ENCODE assay signal across 9 cellular contexts in genomic region chr20:41050361-41051019, GRCh38. TPM values are rescaled to one million over a fixed set of nuclear protein-coding genes. Genes with fewer than 3 reads are reported as not detected.
A peak's percentile ranks its signal among the peaks of the same experiment; 100 is the strongest.
DNase-seq lines count a peak whose midpoint lies in the region; ATAC-seq and TF ChIP-seq lines count a peak whose summit lies in the region.
"Had no signal": no experiment of that assay in that cellular context is flagged by ENCODE, and none has a peak within 500 bp of the region (broad histone marks: within the 10 kb centered on the region; RNA-seq: fewer than 3 reads in every experiment).

No MANE protein-coding gene starts in this region.

- H3K9me3 Mint-ChIP-seq in activated CD4-positive, alpha-beta T cell treated with anti-CD3 and anti-CD28 coated beads, Interleukin-2, amount 10 ng/mL, durations not matched to agents 7 days and 5 days: peaks cover 7% of the 10 kb centered on the region
- H3K9me3 Mint-ChIP-seq in stimulated activated memory B cell treated with anti-CD40 and anti-IgM and Interleukin-4, amounts not matched to agents 10 μg/mL and 1 μg/mL and 100 μg/mL, for 72 hours: peaks cover 6% of the 10 kb centered on the region

- no peaks in the 10 kb centered on the region for H3K27me3 Mint-ChIP-seq in activated CD4-positive, alpha-beta T cell treated with anti-CD3 and anti-CD28 coated beads, Interleukin-2, amount 10 ng/mL, durations not matched to agents 7 days and 5 days
- no peaks in the 10 kb centered on the region for H3K27me3 Mint-ChIP-seq in stimulated activated memory B cell treated with anti-CD40 and anti-IgM and Interleukin-4, amounts not matched to agents 10 μg/mL and 1 μg/mL and 100 μg/mL, for 72 hours

- H2AFZ ChIP-seq in PC-9: no peak overlapping the region

- H3K36me3 Mint-ChIP-seq in activated CD4-positive, alpha-beta T cell treated with anti-CD3 and anti-CD28 coated beads, Interleukin-2, amount 10 ng/mL, durations not matched to agents 7 days and 5 days (ENCODE audit: low read depth): peaks cover 31% of the 10 kb centered on the region
- peaks cover 16% of the 10 kb centered on the region for H3K36me3 Mint-ChIP-seq in stimulated activated memory B cell treated with anti-CD40 and anti-IgM and Interleukin-4, amounts not matched to agents 10 μg/mL and 1 μg/mL and 100 μg/mL, for 72 hours

- no peak overlapping the region for H3K4me3 Mint-ChIP-seq in activated CD4-positive, alpha-beta T cell treated with anti-CD3 and anti-CD28 coated beads, Interleukin-2, amount 10 ng/mL, durations not matched to agents 7 days and 5 days
- H3K4me3 Mint-ChIP-seq in stimulated activated memory B cell treated with anti-CD40 and anti-IgM and Interleukin-4, amounts not matched to agents 10 μg/mL and 1 μg/mL and 100 μg/mL, for 72 hours: peak overlapping the region; percentile 40

- intact Hi-C loops in PC-9 (cut with micrococcal nuclease; ENCODE audit: unreplicated experiment): no loop called here

- H3K79me2 ChIP-seq in PC-9 (ENCODE audit: low read depth): peaks cover 100% of the 10 kb centered on the region

- peaks cover 93% of the 10 kb centered on the region for H3K4me1 Mint-ChIP-seq in activated CD4-positive, alpha-beta T cell treated with anti-CD3 and anti-CD28 coated beads, Interleukin-2, amount 10 ng/mL, durations not matched to agents 7 days and 5 days
- H3K4me1 Mint-ChIP-seq in stimulated activated memory B cell treated with anti-CD40 and anti-IgM and Interleukin-4, amounts not matched to agents 10 μg/mL and 1 μg/mL and 100 μg/mL, for 72 hours: peaks cover 92% of the 10 kb centered on the region

- CTCF ChIA-PET in activated CD4-positive, alpha-beta T cell treated with anti-CD3 and anti-CD28 coated beads, Interleukin-2, amount 10 ng/mL, durations not matched to agents 7 days and 5 days (lab: Charles Lee): interaction anchor here (1.4 to 1.5 kb wide), 2 partner anchors 10 to 49 kb away, joined by 3 read pairs; no protein-coding TSS in a partner anchor
- CTCF ChIA-PET in PC-9 (lab: Charles Lee): interaction anchor here (0.9 kb wide), 1 partner anchor 60 kb away, joined by 3 read pairs; no protein-coding TSS in a partner anchor

- no TSS peak for BruUV-seq in PC-9 (replicated peaks; lab: Mats Ljungman, UMichigan)

- H3K4me3 ChIP-seq in PC-9: no peak overlapping the region
- H3K4me3 ChIP-seq: lung had no signal

- TF ChIP-seq CTCF in PC-9 (conservative IDR thresholded peaks at IDR 0.05): no peak

- no peak overlapping the region for H3K4me2 ChIP-seq in PC-9

- ATAC-seq in stimulated activated memory B cell treated with anti-CD40 and anti-IgM and Interleukin-4, amounts not matched to agents 10 μg/mL and 1 μg/mL and 100 μg/mL, for 72 hours: peak; percentile 73
- no peak for ATAC-seq in HG03045 (IDR thresholded peaks at IDR 0.05; ENCODE audit: unreplicated experiment)
- ATAC-seq in GM21576 (IDR thresholded peaks at IDR 0.05; ENCODE audit: unreplicated experiment): no peak

- no peak for DNase-seq in activated CD4-positive, alpha-beta T cell treated with anti-CD3 and anti-CD28 coated beads, Interleukin-2, amount 10 ng/mL, durations not matched to agents 7 days and 5 days
- no peak for DNase-seq in activated CD4-positive, alpha-beta T cell treated with anti-CD3 and anti-CD28 coated beads for 4 hours
- DNase-seq in PC-9 (no peak), fibroblast of gingiva (ENCODE audit: low read depth) (peak; percentile 62), RKO (ENCODE audit: low spot score) (no peak)

- H3K27ac Mint-ChIP-seq in activated CD4-positive, alpha-beta T cell treated with anti-CD3 and anti-CD28 coated beads, Interleukin-2, amount 10 ng/mL, durations not matched to agents 7 days and 5 days: peak overlapping the region; percentile 92
- peak overlapping the region; percentile 9 for H3K27ac Mint-ChIP-seq in stimulated activated memory B cell treated with anti-CD40 and anti-IgM and Interleukin-4, amounts not matched to agents 10 μg/mL and 1 μg/mL and 100 μg/mL, for 72 hours

- peaks cover 63% of the 10 kb centered on the region for H4K20me1 ChIP-seq in PC-9 (ENCODE audit: insufficient read depth)

- H3K36me3 ChIP-seq in PC-9 (ENCODE audit: low read depth): peaks cover 17% of the 10 kb centered on the region; the same call in 1 of the 2 replicates

- H3K27ac ChIP-seq in PC-9: peak overlapping the region; percentile 13

- peaks cover 45% of the 10 kb centered on the region; the same call in 1 of the 2 replicates for H3F3A ChIP-seq in PC-9 (ENCODE audit: insufficient read depth, low read depth)

- no peaks in the 10 kb centered on the region for H3K9me2 ChIP-seq in PC-9 (ENCODE audit: insufficient read depth)

- H3K27me3 ChIP-seq in PC-9 (ENCODE audit: insufficient read depth, low read depth): no peaks in the 10 kb centered on the region

- POLR2A ChIA-PET in activated CD4-positive, alpha-beta T cell treated with anti-CD3 and anti-CD28 coated beads, Interleukin-2, amount 10 ng/mL, durations not matched to agents 7 days and 5 days (lab: Charles Lee): no interaction called here
- POLR2A ChIA-PET in PC-9 (lab: Charles Lee; ENCODE audit: unreplicated experiment): no interaction called here

- no peaks in the 10 kb centered on the region for H3K9me3 ChIP-seq in PC-9 (ENCODE audit: insufficient read depth, low read depth)

- peaks cover 54% of the 10 kb centered on the region for H3K4me1 ChIP-seq in PC-9 (replicated peaks; ENCODE audit: insufficient read depth)

RNA-seq across cellular contexts. Expression of gene TOP1, which starts 21.9 kb away (rescaled TPM):
- total RNA-seq in activated CD4-positive, alpha-beta T cell treated with anti-CD3 and anti-CD28 coated beads, Interleukin-2, amount 10 ng/mL, durations not matched to agents 7 days and 5 days: 10 to 100 TPM; 66.7 to 76.9 TPM
- total RNA-seq in PC-9 (2021): 39.1 and 55.8 TPM in 2 replicates
